ENCODE assay signal across 29 cellular contexts in the genomic region with DNA sequence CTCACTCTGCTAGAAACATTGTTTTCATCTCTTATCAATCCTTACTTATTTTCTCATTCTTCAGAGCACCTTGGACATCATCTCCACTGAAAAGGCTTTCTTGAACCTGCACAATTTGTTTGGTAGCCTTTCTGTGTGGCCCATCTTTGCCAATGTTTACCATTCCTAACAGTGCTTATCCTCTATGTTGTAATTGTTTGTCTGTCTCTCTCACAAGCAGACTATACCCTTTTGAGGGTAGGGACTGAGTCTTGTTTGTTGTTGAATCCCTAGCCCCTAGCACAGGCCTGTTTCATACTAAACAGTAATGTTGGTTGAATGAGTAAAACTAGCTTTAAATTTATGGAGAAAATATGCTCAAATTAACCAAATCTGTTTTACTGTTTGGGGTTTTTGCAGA.
"Had no signal": no experiment of that assay in that cellular context is flagged by ENCODE, and none has a peak within 500 bp of the region (broad histone marks: within the 10 kb centered on the region; RNA-seq: fewer than 3 reads in every experiment).

No MANE protein-coding gene starts in this region.

- H3K27me3 ChIP-seq: colonic mucosa, esophagus muscularis mucosa, heart right ventricle, neutrophil, pancreas, suprapubic skin, transverse colon, upper lobe of right lung, uterus had no signal

- DNase-seq: colonic mucosa; effector CD8-positive, alpha-beta T cell; foreskin melanocyte; glutamatergic neuron; heart right ventricle; hippocampal formation; kidney glomerular epithelial cell; left colon; left ventricle myocardium superior; lower lobe of right lung; natural killer cell; pancreas; stimulated activated CD4-positive, alpha-beta T cell treated with anti-CD3 and anti-CD28 coated beads, Interleukin-12 subunit alpha, Interleukin-12 subunit beta, amount 100 ng/mL, for 4 hours; stimulated activated CD4-positive, alpha-beta T cell treated with anti-CD3 and anti-CD28 coated beads, Interleukin-1b, Interleukin-23, amount 100 ng/mL, for 48 hours; stimulated activated CD4-positive, alpha-beta T cell treated with anti-CD3 and anti-CD28 coated beads, Interleukin-4, amount 100 ng/mL, for 1 hour; stimulated activated CD8-positive, alpha-beta memory T cell treated with anti-CD3 and anti-CD28 coated beads, Interleukin-4, amount 100 ng/mL, for 48 hours; stimulated activated naive CD4-positive, alpha-beta T cell; stimulated activated naive CD8-positive, alpha-beta T cell treated with anti-CD3 and anti-CD28 coated beads, Interleukin-15, amount 100 ng/mL, for 72 hours; transverse colon; upper lobe of right lung; uterus had no signal

- H3K27me3 Mint-ChIP-seq: dendritic cell treated with granulocyte-macrophage colony-stimulating factor and Interleukin-4, amounts not matched to agents 40 ng/mL and 50 ng/mL, for 4 days; stimulated activated naive CD8-positive, alpha-beta T cell treated with anti-CD3 and anti-CD28 coated beads, Interleukin-15, amount 100 ng/mL, for 72 hours had no signal

- FAIRE-seq: endothelial cell of umbilical vein had no signal

- H3K4me1 Mint-ChIP-seq: neural crest cell had no signal

- H3K9me3 Mint-ChIP-seq: dendritic cell treated with granulocyte-macrophage colony-stimulating factor and Interleukin-4, amounts not matched to agents 40 ng/mL and 50 ng/mL, for 4 days; natural killer cell; neural crest cell; stimulated activated naive CD8-positive, alpha-beta T cell treated with anti-CD3 and anti-CD28 coated beads, Interleukin-15, amount 100 ng/mL, for 72 hours had no signal

- ATAC-seq: heart right ventricle; left colon; left ventricle myocardium superior; lower lobe of right lung; natural killer cell; pancreas; sciatic nerve; stimulated activated naive CD8-positive, alpha-beta T cell treated with anti-CD3 and anti-CD28 coated beads, Interleukin-15, amount 100 ng/mL, for 72 hours; upper lobe of right lung had no signal

- H3K27ac ChIP-seq: colonic mucosa, esophagus muscularis mucosa, heart right ventricle, lower lobe of right lung, neutrophil, pancreas, suprapubic skin, transverse colon, upper lobe of right lung, uterus had no signal

- H3K36me3 ChIP-seq: colonic mucosa, uterus had no signal

- H3K4me2 ChIP-seq: smooth muscle cell had no signal

- H3K4me1 ChIP-seq: colonic mucosa, esophagus muscularis mucosa, heart right ventricle, lower lobe of right lung, pancreas, suprapubic skin, transverse colon, upper lobe of right lung, uterus had no signal

- H3K27ac Mint-ChIP-seq: dendritic cell treated with granulocyte-macrophage colony-stimulating factor and Interleukin-4, amounts not matched to agents 40 ng/mL and 50 ng/mL, for 4 days; stimulated activated naive CD8-positive, alpha-beta T cell treated with anti-CD3 and anti-CD28 coated beads, Interleukin-15, amount 100 ng/mL, for 72 hours had no signal

- H3K9me3 ChIP-seq: colonic mucosa, esophagus muscularis mucosa, heart right ventricle, lower lobe of right lung, neutrophil, pancreas, suprapubic skin, transverse colon, upper lobe of right lung, uterus had no signal

- H3K4me3 ChIP-seq: colonic mucosa, esophagus muscularis mucosa, heart right ventricle, lower lobe of right lung, pancreas, smooth muscle cell, suprapubic skin, transverse colon, upper lobe of right lung, uterus had no signal

- H3K4me3 Mint-ChIP-seq: dendritic cell treated with granulocyte-macrophage colony-stimulating factor and Interleukin-4, amounts not matched to agents 40 ng/mL and 50 ng/mL, for 4 days; natural killer cell; neural crest cell; stimulated activated naive CD8-positive, alpha-beta T cell treated with anti-CD3 and anti-CD28 coated beads, Interleukin-15, amount 100 ng/mL, for 72 hours had no signal

- H3K36me3 Mint-ChIP-seq: natural killer cell had no signal
